In genomic region chr18:21638822-21639221, GRCh38 we compare ENCODE assay signal across 1 cellular context.
TF ChIP-seq lines count a peak whose summit lies in the region.

No MANE protein-coding gene starts in this region.

TF ChIP-seq in WTC11, 78 proteins besides CTCF, POLR2A, EP300 and RAD21 (continued from another document):
- TF ChIP-seq PRDM15 (CRISPR knock-in tag; IDR thresholded peaks at IDR 0.05), result no peak
- TF ChIP-seq TEAD4 (CRISPR knock-in tag; IDR thresholded peaks at IDR 0.05), result no peak
- no peak for TF ChIP-seq ZNF219 (CRISPR knock-in tag; IDR thresholded peaks at IDR 0.05; ENCODE audit: borderline replicate concordance)
- TF ChIP-seq ATF1 (CRISPR knock-in tag; IDR thresholded peaks at IDR 0.05), result no peak
- TF ChIP-seq GABPB1 (CRISPR knock-in tag; IDR thresholded peaks at IDR 0.05), result no peak
- no peak for TF ChIP-seq TCF7 (CRISPR knock-in tag; IDR thresholded peaks at IDR 0.05; ENCODE audit: low read depth)
- no peak for TF ChIP-seq ATF6 (CRISPR knock-in tag; IDR thresholded peaks at IDR 0.05)
